ENCODE assay signal across 35 cellular contexts in the genomic region with DNA sequence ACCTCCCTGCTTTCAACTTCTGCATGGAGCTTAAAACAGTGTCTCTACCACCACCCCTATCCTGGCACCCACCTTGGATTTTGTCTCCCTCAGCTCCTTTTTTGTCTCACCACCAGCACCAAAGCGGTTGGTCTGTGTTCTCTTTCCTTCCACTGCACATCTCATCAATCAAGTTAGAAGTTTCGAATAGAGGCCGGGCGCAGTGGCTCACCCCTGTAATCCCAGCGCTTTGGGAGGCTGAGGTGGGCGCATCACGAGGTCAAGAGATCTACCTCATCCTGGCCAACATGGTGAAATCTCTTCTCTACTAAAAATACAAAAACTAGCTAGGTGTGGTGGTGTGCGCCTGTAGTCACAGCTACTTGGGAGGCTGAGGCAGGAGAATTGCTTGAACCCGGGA.
"Had no signal": no experiment of that assay in that cellular context is flagged by ENCODE, and none has a peak within 500 bp of the region (broad histone marks: within the 10 kb centered on the region; RNA-seq: fewer than 3 reads in every experiment).

No MANE protein-coding gene starts in this region.

- H3K27me3 Mint-ChIP-seq: activated naive CD4-positive, alpha-beta T cell treated with anti-CD3 and anti-CD28 coated beads, Interleukin-2, amount 50 U/mL, for 24 hours; activated naive CD8-positive, alpha-beta T cell; activated naive CD8-positive, alpha-beta T cell treated with anti-CD3 and anti-CD28 coated beads for 36 hours; activated naive CD8-positive, alpha-beta T cell treated with anti-CD3 and anti-CD28 coated beads, Interleukin-2, amount 50 U/mL, for 24 hours; activated T-cell treated with anti-CD3 and anti-CD28 coated beads, Interleukin-2, amount 50 U/mL, for 24 hours; activated T-helper 17 cell treated with anti-CD3 and anti-CD28 coated beads, Interleukin-2, amount 50 U/mL, for 72 hours; central memory CD8-positive, alpha-beta T cell had no signal

- DNase-seq: activated gamma-delta T cell; activated gamma-delta T cell treated with Interleukin-2 at 50 U/mL for 16 hours; activated naive CD4-positive, alpha-beta T cell; activated naive CD4-positive, alpha-beta T cell treated with anti-CD3 and anti-CD28 coated beads for 36 hours; activated naive CD4-positive, alpha-beta T cell treated with anti-CD3 and anti-CD28 coated beads, Interleukin-2, amount 10 ng/mL, durations not matched to agents 7 days and 5 days; activated naive CD4-positive, alpha-beta T cell treated with anti-CD3 and anti-CD28 coated beads, Interleukin-2, amount 50 U/mL, for 16 hours; activated naive CD4-positive, alpha-beta T cell treated with Interleukin-2 at 50 U/mL for 16 hours; activated naive CD8-positive, alpha-beta T cell treated with anti-CD3 and anti-CD28 coated beads for 36 hours; activated naive CD8-positive, alpha-beta T cell treated with anti-CD3 and anti-CD28 coated beads, Interleukin-2, amount 10 ng/mL, durations not matched to agents 7 days and 5 days; activated naive CD8-positive, alpha-beta T cell treated with anti-CD3 and anti-CD28 coated beads, Interleukin-2, amount 50 U/mL, for 24 hours; activated T-cell treated with anti-CD3 and anti-CD28 coated beads for 4 hours; activated T-cell treated with anti-CD3 and anti-CD28 coated beads, Interleukin-2, amount 50 U/mL, for 1 hour; activated T-cell treated with anti-CD3 and anti-CD28 coated beads, Interleukin-2, amount 50 U/mL, for 24 hours; activated T-cell treated with anti-CD3 and anti-CD28 coated beads, Interleukin-2, amount 50 U/mL, for 4 hours; activated T-cell treated with anti-CD3 and anti-CD28 coated beads, Interleukin-2, amount 50 U/mL, for 48 hours; activated T-cell treated with anti-CD3 and anti-CD28 coated beads, Interleukin-2, amount 50 U/mL, for 72 hours; amniotic stem cell; amygdala; anterior cingulate cortex; aorta; body of pancreas; brain microvascular endothelial cell; caudate nucleus; central memory CD4-positive, alpha-beta T cell; cerebellar nuclear complex had no signal

- H3K4me3 Mint-ChIP-seq: activated naive CD4-positive, alpha-beta T cell treated with anti-CD3 and anti-CD28 coated beads for 36 hours; activated naive CD4-positive, alpha-beta T cell treated with anti-CD3 and anti-CD28 coated beads, Interleukin-2, amount 10 ng/mL, durations not matched to agents 7 days and 5 days; activated naive CD4-positive, alpha-beta T cell treated with anti-CD3 and anti-CD28 coated beads, Interleukin-2, amount 50 U/mL, for 24 hours; activated naive CD8-positive, alpha-beta T cell; activated naive CD8-positive, alpha-beta T cell treated with anti-CD3 and anti-CD28 coated beads for 36 hours; activated naive CD8-positive, alpha-beta T cell treated with anti-CD3 and anti-CD28 coated beads, Interleukin-2, amount 10 ng/mL, durations not matched to agents 7 days and 5 days; activated naive CD8-positive, alpha-beta T cell treated with anti-CD3 and anti-CD28 coated beads, Interleukin-2, amount 50 U/mL, for 24 hours; activated T-cell treated with anti-CD3 and anti-CD28 coated beads, Interleukin-2, amount 50 U/mL, for 24 hours; activated T-cell treated with anti-CD3 and anti-CD28 coated beads, Interleukin-2, amount 50 U/mL, for 4 hours; activated T-cell treated with anti-CD3 and anti-CD28 coated beads, Interleukin-2, amount 50 U/mL, for 72 hours; activated T-helper 1 cell treated with anti-CD3 and anti-CD28 coated beads, Interleukin-12 subunit alpha, Interleukin-12 subunit beta, Interleukin-2, Interleukin-4 antibody, amounts not matched to agents 30 ng/mL and 10 ng/mL and 1 ng/mL, durations not matched to agents 14 hours and 24 hours and 36 hours; activated T-helper 17 cell treated with anti-CD3 and anti-CD28 coated beads, Interleukin-2, amount 50 U/mL, for 72 hours; central memory CD8-positive, alpha-beta T cell had no signal

- FAIRE-seq: astrocyte, bronchial epithelial cell had no signal

- H3K27ac Mint-ChIP-seq: activated naive CD4-positive, alpha-beta T cell treated with anti-CD3 and anti-CD28 coated beads for 36 hours; activated naive CD4-positive, alpha-beta T cell treated with anti-CD3 and anti-CD28 coated beads, Interleukin-2, amount 10 ng/mL, durations not matched to agents 7 days and 5 days; activated naive CD4-positive, alpha-beta T cell treated with anti-CD3 and anti-CD28 coated beads, Interleukin-2, amount 50 U/mL, for 24 hours; activated naive CD4-positive, alpha-beta T cell treated with anti-CD3 and anti-CD28 coated beads, Interleukin-2, amount 50 U/mL, for 72 hours; activated naive CD8-positive, alpha-beta T cell; activated naive CD8-positive, alpha-beta T cell treated with anti-CD3 and anti-CD28 coated beads for 36 hours; activated naive CD8-positive, alpha-beta T cell treated with anti-CD3 and anti-CD28 coated beads, Interleukin-2, amount 10 ng/mL, durations not matched to agents 7 days and 5 days; activated naive CD8-positive, alpha-beta T cell treated with anti-CD3 and anti-CD28 coated beads, Interleukin-2, amount 50 U/mL, for 24 hours; activated T-cell treated with anti-CD3 and anti-CD28 coated beads, Interleukin-2, amount 50 U/mL, for 24 hours; activated T-cell treated with anti-CD3 and anti-CD28 coated beads, Interleukin-2, amount 50 U/mL, for 72 hours; activated T-helper 1 cell treated with anti-CD3 and anti-CD28 coated beads, Interleukin-12 subunit alpha, Interleukin-12 subunit beta, Interleukin-2, Interleukin-4 antibody, amounts not matched to agents 30 ng/mL and 10 ng/mL and 1 ng/mL, durations not matched to agents 14 hours and 24 hours and 36 hours; activated T-helper 17 cell treated with anti-CD3 and anti-CD28 coated beads, Interleukin-2, amount 50 U/mL, for 72 hours; activated T-helper 2 cell treated with anti-CD3 and anti-CD28 coated beads, Interferon-gamma antibody, Interleukin-2, Interleukin-4, amounts not matched to agents 10 μg/mL and 5 μg/mL and 100 μg/mL, durations not matched to agents 14 hours and 24 hours and 36 hours; brain had no signal

- H3K9me3 Mint-ChIP-seq: activated naive CD4-positive, alpha-beta T cell treated with anti-CD3 and anti-CD28 coated beads for 36 hours; activated naive CD4-positive, alpha-beta T cell treated with anti-CD3 and anti-CD28 coated beads, Interleukin-2, amount 10 ng/mL, durations not matched to agents 7 days and 5 days; activated naive CD4-positive, alpha-beta T cell treated with anti-CD3 and anti-CD28 coated beads, Interleukin-2, amount 50 U/mL, for 24 hours; activated naive CD8-positive, alpha-beta T cell treated with anti-CD3 and anti-CD28 coated beads, Interleukin-2, amount 10 ng/mL, durations not matched to agents 7 days and 5 days; activated naive CD8-positive, alpha-beta T cell treated with anti-CD3 and anti-CD28 coated beads, Interleukin-2, amount 50 U/mL, for 24 hours; activated T-cell treated with anti-CD3 and anti-CD28 coated beads, Interleukin-2, amount 50 U/mL, for 4 hours; activated T-helper 1 cell treated with anti-CD3 and anti-CD28 coated beads, Interleukin-12 subunit alpha, Interleukin-12 subunit beta, Interleukin-2, Interleukin-4 antibody, amounts not matched to agents 30 ng/mL and 10 ng/mL and 1 ng/mL, durations not matched to agents 14 hours and 24 hours and 36 hours; central memory CD8-positive, alpha-beta T cell had no signal
